Comparison of ENCODE assay signal across 21 cellular contexts in genomic region chr13:41418027-41418426, GRCh38. TPM values are rescaled to one million over a fixed set of nuclear protein-coding genes. Genes with fewer than 3 reads are reported as not detected.
DNase-seq lines count a peak whose midpoint lies in the region; FAIRE-seq and TF ChIP-seq lines count a peak whose summit lies in the region.
"Had no signal": no experiment of that assay in that cellular context is flagged by ENCODE, and none has a peak within 500 bp of the region (broad histone marks: within the 10 kb centered on the region; RNA-seq: fewer than 3 reads in every experiment).

No MANE protein-coding gene starts in this region.

- H3K4me1 Mint-ChIP-seq in nephron progenitor cell: peaks cover 3% of the 10 kb centered on the region

- no peak overlapping the region for H3K27ac Mint-ChIP-seq in nephron progenitor cell
- H3K27ac Mint-ChIP-seq: activated CD4-positive, alpha-beta memory T cell treated with anti-CD3 and anti-CD28 coated beads for 36 hours; activated naive CD8-positive, alpha-beta T cell had no signal

- TF ChIP-seq CTCF in cardiac fibroblast (IDR thresholded peaks at IDR 0.05; ENCODE audit: low read depth, low read length) (no peak), nephron progenitor cell (IDR thresholded peaks at IDR 0.05) (no peak)

- FAIRE-seq in urothelium cell line (lab: Jason Lieb, UNC): no peak

- H3K4me3 Mint-ChIP-seq in nephron progenitor cell: no peak overlapping the region
- H3K4me3 Mint-ChIP-seq: activated CD4-positive, alpha-beta memory T cell treated with anti-CD3 and anti-CD28 coated beads for 36 hours; activated naive CD8-positive, alpha-beta T cell had no signal

- peaks cover 14% of the 10 kb centered on the region for H3K27me3 Mint-ChIP-seq in nephron progenitor cell (ENCODE audit: low read depth, poor library complexity)
- H3K27me3 Mint-ChIP-seq: activated CD4-positive, alpha-beta memory T cell treated with anti-CD3 and anti-CD28 coated beads for 36 hours; activated naive CD8-positive, alpha-beta T cell had no signal

- peak; percentile 36 for DNase-seq in HT-29 (ENCODE audit: low spot score)
- DNase-seq in cardiac fibroblast (ENCODE audit: low read depth in 2 of 2): peak; percentile 72 to 85
- peak; percentile 19 for DNase-seq in left kidney (ENCODE audit: low read depth, low spot score)
- DNase-seq in urothelium cell line (ENCODE audit: low spot score): peak; percentile 3
- DNase-seq in HuH-7 (ENCODE audit: low spot score): no peak
- no peak for DNase-seq in substantia nigra (lab: John Stamatoyannopoulos, UW)
- no peak for DNase-seq in nephron progenitor cell
- DNase-seq: activated CD4-positive, alpha-beta memory T cell treated with anti-CD3 and anti-CD28 coated beads for 36 hours; activated T-cell treated with anti-CD3 and anti-CD28 coated beads, Interleukin-2, amount 50 U/mL, for 48 hours; C1 segment of cervical spinal cord; central memory CD4-positive, alpha-beta T cell; DMS153; effector CD8-positive, alpha-beta T cell; gastrocnemius medialis; NCI-H1694 treated with DMSO at 0.1 percent for 48 hours; NCI-H226; spleen had no signal

- no peaks in the 10 kb centered on the region for H3K36me3 Mint-ChIP-seq in nephron progenitor cell (ENCODE audit: low read depth)
- H3K36me3 Mint-ChIP-seq: activated CD4-positive, alpha-beta memory T cell treated with anti-CD3 and anti-CD28 coated beads for 36 hours had no signal

- H3K9me3 Mint-ChIP-seq in nephron progenitor cell: peaks cover 5% of the 10 kb centered on the region
- H3K9me3 Mint-ChIP-seq: activated CD4-positive, alpha-beta memory T cell treated with anti-CD3 and anti-CD28 coated beads for 36 hours had no signal

- no peak overlapping the region for H3K4me3 ChIP-seq in cardiac fibroblast (replicated peaks in 1 of 2; ENCODE audit: low read depth in 2 of 2, low read length in 2 of 2)
- H3K4me3 ChIP-seq: gastrocnemius medialis, HAP-1, spleen had no signal

- no peak overlapping the region for H3K27ac ChIP-seq in substantia nigra (ENCODE audit: low read depth, low read length, poor library complexity, severe bottlenecking)
- H3K27ac ChIP-seq: gastrocnemius medialis, parathyroid adenoma, RWPE1, spleen had no signal

RNA-seq across cellular contexts. Expression of gene RGCC, which starts 39.3 kb away (rescaled TPM):
- 43.4 and 48.6 TPM in 2 replicates for total RNA-seq in HT-29 (2014; rRNA removed; shearing (Covaris generic))

Comparison
In these comparisons a context has a peak if more than half of its experiments do, and no peak if none do; other contexts are left out.
1. DNase-seq: peak in HT-29 (single experiment), cardiac fibroblast (2 of 2), left kidney (single experiment) and urothelium cell line (single experiment); none in HuH-7 (single experiment), substantia nigra (0 of 49) and nephron progenitor cell (single experiment).